In genomic region chr14:38788060-38788459, GRCh38 we compare ENCODE assay signal across 8 cellular contexts.
"Had no signal": no experiment of that assay in that cellular context is flagged by ENCODE, and none has a peak within 500 bp of the region (broad histone marks: within the 10 kb centered on the region; RNA-seq: fewer than 3 reads in every experiment).

No MANE protein-coding gene starts in this region.

- H3K4me3 ChIP-seq: HAP-1 had no signal

- ATAC-seq: HCT116 had no signal

- H3K36me3 ChIP-seq: HAP-1 had no signal

- H3K9ac ChIP-seq: KMS-11 had no signal

- FAIRE-seq: HTR-8/SVneo had no signal

- H3K4me2 ChIP-seq: KMS-11 had no signal

- H3K27ac ChIP-seq: KMS-11 had no signal

- H3K9me3 ChIP-seq: HAP-1 had no signal

- DNase-seq: GOT3, H7, HFFc6, KBM-7 had no signal
